36 cellular contexts compared by ENCODE assay signal in the genomic region with DNA sequence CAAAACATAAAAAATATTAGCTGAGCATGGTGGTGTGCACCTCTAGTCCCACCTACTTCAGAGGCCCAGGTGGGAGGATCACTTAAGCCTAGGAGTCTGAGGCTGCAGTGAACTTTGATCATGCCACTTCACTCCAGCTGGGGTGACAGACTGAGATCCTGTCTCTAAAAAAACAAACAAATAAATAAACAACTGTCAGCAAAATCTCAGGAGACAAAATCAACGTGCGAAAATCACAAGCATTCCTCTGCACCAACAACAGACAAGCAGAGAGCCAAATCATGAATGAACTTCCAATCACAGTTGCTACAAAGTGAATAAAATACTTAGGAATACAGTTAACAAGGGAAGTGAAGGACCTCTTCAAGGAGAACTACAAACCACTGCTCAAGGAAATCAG. TPM values are rescaled to one million over a fixed set of nuclear protein-coding genes. Genes with fewer than 3 reads are reported as not detected.
"Had no signal": no experiment of that assay in that cellular context is flagged by ENCODE, and none has a peak within 500 bp of the region (broad histone marks: within the 10 kb centered on the region; RNA-seq: fewer than 3 reads in every experiment).

No MANE protein-coding gene starts in this region.

- H3K4me1 ChIP-seq: adrenal gland, ascending aorta, body of pancreas, breast epithelium had no signal

- H3K4me3 ChIP-seq: adrenal gland, ascending aorta, body of pancreas, breast epithelium, cardiac muscle cell had no signal

- H3K9me3 ChIP-seq: adrenal gland, ascending aorta, body of pancreas had no signal

- H3K27me3 ChIP-seq: ascending aorta, body of pancreas, brain microvascular endothelial cell, breast epithelium, cardiac muscle cell had no signal

- ATAC-seq: activated naive CD4-positive, alpha-beta T cell treated with anti-CD3 and anti-CD28 coated beads, Interleukin-2, amount 50 U/mL, for 72 hours; activated naive CD8-positive, alpha-beta T cell treated with anti-CD3 and anti-CD28 coated beads, Interleukin-2, amount 50 U/mL, for 24 hours; activated T-cell treated with anti-CD3 and anti-CD28 coated beads, Interleukin-2, amount 50 U/mL, for 4 hours; activated T-cell treated with anti-CD3 and anti-CD28 coated beads, Interleukin-2, amount 50 U/mL, for 72 hours; activated T-helper 17 cell treated with anti-CD3 and anti-CD28 coated beads, Interleukin-2, amount 50 U/mL, for 72 hours; body of pancreas had no signal

- H3K36me3 ChIP-seq: adrenal gland, ascending aorta, brain microvascular endothelial cell, breast epithelium, cardiac muscle cell had no signal

- FAIRE-seq: astrocyte, bronchial epithelial cell, colon had no signal

- DNase-seq: activated effector memory CD4-positive, alpha-beta T cell treated with anti-CD3 and anti-CD28 coated beads, Interleukin-2, amount 50 U/mL, for 16 hours; activated effector memory CD4-positive, alpha-beta T cell treated with Interleukin-2 at 50 U/mL for 16 hours; activated gamma-delta T cell; activated gamma-delta T cell treated with Interleukin-2 at 50 U/mL for 16 hours; activated naive CD4-positive, alpha-beta T cell; activated naive CD4-positive, alpha-beta T cell treated with anti-CD3 and anti-CD28 coated beads for 36 hours; activated naive CD4-positive, alpha-beta T cell treated with anti-CD3 and anti-CD28 coated beads, Interleukin-2, amount 10 ng/mL, durations not matched to agents 7 days and 5 days; activated naive CD4-positive, alpha-beta T cell treated with anti-CD3 and anti-CD28 coated beads, Interleukin-2, amount 50 U/mL, for 16 hours; activated naive CD4-positive, alpha-beta T cell treated with Interleukin-2 at 50 U/mL for 16 hours; activated naive CD8-positive, alpha-beta T cell treated with anti-CD3 and anti-CD28 coated beads for 36 hours; activated naive CD8-positive, alpha-beta T cell treated with anti-CD3 and anti-CD28 coated beads, Interleukin-2, amount 10 ng/mL, durations not matched to agents 7 days and 5 days; activated naive CD8-positive, alpha-beta T cell treated with anti-CD3 and anti-CD28 coated beads, Interleukin-2, amount 50 U/mL, for 24 hours; activated T-cell treated with anti-CD3 and anti-CD28 coated beads, Interleukin-2, amount 50 U/mL, for 24 hours; activated T-cell treated with anti-CD3 and anti-CD28 coated beads, Interleukin-2, amount 50 U/mL, for 4 hours; activated T-cell treated with anti-CD3 and anti-CD28 coated beads, Interleukin-2, amount 50 U/mL, for 48 hours; activated T-cell treated with anti-CD3 and anti-CD28 coated beads, Interleukin-2, amount 50 U/mL, for 72 hours; adrenal gland; amniotic stem cell; amygdala; anterior cingulate cortex; aorta; body of pancreas; brain microvascular endothelial cell; caudate nucleus; central memory CD4-positive, alpha-beta T cell; cerebellar nuclear complex had no signal

- H3K27ac ChIP-seq: adrenal gland, ascending aorta, body of pancreas, brain microvascular endothelial cell, breast epithelium, cardiac muscle cell had no signal

RNA-seq across cellular contexts. Expression of a gene that starts 58.8 kb away (rescaled TPM):
- total RNA-seq: activated naive CD4-positive, alpha-beta T cell treated with anti-CD3 and anti-CD28 coated beads for 36 hours; activated naive CD8-positive, alpha-beta T cell treated with anti-CD3 and anti-CD28 coated beads for 36 hours; activated naive CD8-positive, alpha-beta T cell treated with anti-CD3 and anti-CD28 coated beads, Interleukin-2, amount 10 ng/mL, durations not matched to agents 7 days and 5 days; activated T-cell treated with anti-CD3 and anti-CD28 coated beads, Interleukin-2, amount 50 U/mL, for 4 hours; activated T-helper 1 cell treated with anti-CD3 and anti-CD28 coated beads, Interleukin-12 subunit alpha, Interleukin-12 subunit beta, Interleukin-2, Interleukin-4 antibody, amounts not matched to agents 30 ng/mL and 10 ng/mL and 1 ng/mL, durations not matched to agents 14 hours and 24 hours and 36 hours; aorta; ascending aorta; astrocyte; body of pancreas; chondrocyte had no signal
- polyA plus RNA-seq: adrenal gland, aorta, cardiac muscle cell had no signal
